8 cellular contexts compared by ENCODE assay signal in genomic region chr17:48543854-48544355, GRCh38. TPM values are rescaled to one million over a fixed set of nuclear protein-coding genes. Genes with fewer than 3 reads are reported as not detected.
A peak's percentile ranks its signal among the peaks of the same experiment; 100 is the strongest.
DNase-seq lines count a peak whose midpoint lies in the region; ATAC-seq, FAIRE-seq and TF ChIP-seq lines count a peak whose summit lies in the region.

No MANE protein-coding gene starts in this region.

- H3K4ac ChIP-seq in mesenchymal stem cell (ENCODE audit: low read depth in 1 of 2, low read length in 2 of 2) = peak overlapping the region; percentile 89 to 90

- peaks cover 25% of the 10 kb centered on the region; the same call in 1 of the 3 replicates for H3K36me3 ChIP-seq in K562 (ENCODE audit: control insufficient read depth, insufficient read depth, low read length)
- peaks cover 17 to 18% of the 10 kb centered on the region in 2 experiments for H3K36me3 ChIP-seq in mesenchymal stem cell (ENCODE audit: control insufficient read depth in 1 of 2, insufficient read depth in 2 of 2, low read depth in 1 of 2, low read length in 2 of 2)
- H3K36me3 ChIP-seq in suprapubic skin = no peaks in the 10 kb centered on the region

- H4K91ac ChIP-seq in mesenchymal stem cell (ENCODE audit: low read length) = peak overlapping the region; percentile 43

- no peaks in the 10 kb centered on the region for H4K20me1 ChIP-seq in K562 (replicated peaks; ENCODE audit: control insufficient read depth, insufficient read depth, low read length)

- H3K14ac ChIP-seq in mesenchymal stem cell (ENCODE audit: low read length in 2 of 2) = peak overlapping the region; percentile 32 to 38

- H2BK5ac ChIP-seq in mesenchymal stem cell (ENCODE audit: low read depth, low read length, poor library complexity, severe bottlenecking) = peak overlapping the region; percentile 97

- FAIRE-seq in K562 (lab: Jason Lieb, UNC) = peak; percentile 44

- H3K4me1 Mint-ChIP-seq in IgD-negative memory B cell = peaks cover 11 to 15% (median 12%) of the 10 kb centered on the region in 3 donors

- CTCF ChIA-PET in K562 (lab: Yijun Ruan, JAX; ENCODE audit: low intra/inter-chr PET ratio) = no interaction called here
- CTCF ChIA-PET in HEK293T (lab: Yijun Ruan, JAX) = interaction anchor here (0.6 to 0.7 kb wide), 2 partner anchors 19 to 681 kb away, joined by 3 read pairs; no protein-coding TSS in a partner anchor

- peak overlapping the region; percentile 93 for H3K4me3 ChIP-seq in AG10803 (ENCODE audit: low read length)
- H3K4me3 ChIP-seq in K562 = peak overlapping the region; percentile 90
- peak overlapping the region; percentile 73 to 97 for H3K4me3 ChIP-seq in mesenchymal stem cell (ENCODE audit: insufficient read depth in 1 of 2, low read depth in 1 of 2, low read length in 2 of 2)
- H3K4me3 ChIP-seq in suprapubic skin = peak overlapping the region; percentile 79

- H3K36me3 Mint-ChIP-seq in IgD-negative memory B cell = no peaks in the 10 kb centered on the region

- peak overlapping the region; percentile 95 for H3K27ac ChIP-seq in K562 (ENCODE audit: extremely low read depth, low read depth, low read length)
- peak overlapping the region; percentile 99 for H3K27ac ChIP-seq in mesenchymal stem cell (ENCODE audit: low read length, poor library complexity, severe bottlenecking)
- H3K27ac ChIP-seq in suprapubic skin = peak overlapping the region; percentile 93

- peak; percentile 17 for ATAC-seq in K562
- ATAC-seq in GM21447 (IDR thresholded peaks at IDR 0.05; ENCODE audit: unreplicated experiment) = no peak

- no peaks in the 10 kb centered on the region for H3K79me1 ChIP-seq in mesenchymal stem cell (replicated peaks; ENCODE audit: low read length, poor library complexity, severe bottlenecking)

- H3K27ac Mint-ChIP-seq in IgD-negative memory B cell = peak overlapping the region in 2 of 3 donors; percentile 8 to 94

- H3K4me2 ChIP-seq in K562 (ENCODE audit: insufficient read depth, low read length) = peak overlapping the region; percentile 81
- H3K4me2 ChIP-seq in mesenchymal stem cell (ENCODE audit: low read length, poor library complexity, severe bottlenecking) = no peak overlapping the region

- H3K9me3 ChIP-seq in K562 (replicated peaks; ENCODE audit: control insufficient read depth, insufficient read depth, low read depth, low read length) (no peaks in the 10 kb centered on the region), mesenchymal stem cell (ENCODE audit: control insufficient read depth, low read length) (no peaks in the 10 kb centered on the region), suprapubic skin (no peaks in the 10 kb centered on the region)

- no peak for TF ChIP-seq RAD21 in K562 (CRISPR knock-in tag; conservative IDR thresholded peaks at IDR 0.05 in 1 of 2, IDR thresholded peaks at IDR 0.05 in 1 of 2)

- TF ChIP-seq CTCF in AG10803 (conservative IDR thresholded peaks at IDR 0.05; ENCODE audit: low read length) = no peak
- TF ChIP-seq CTCF in K562 (IDR thresholded peaks at IDR 0.05 in 2 of 3, conservative IDR thresholded peaks at IDR 0.05 in 1 of 3; ENCODE audit: insufficient read depth in 2 of 3, low read depth in 1 of 3, low read length in 3 of 3) = no peak
- no peak for TF ChIP-seq CTCF in suprapubic skin (IDR thresholded peaks at IDR 0.05)

- peak overlapping the region in 1 of 2 experiments; percentile 39 for H2BK12ac ChIP-seq in mesenchymal stem cell (ENCODE audit: low read length in 2 of 2)

- in situ Hi-C loops in K562 (cut with MboI) = no loop called here

- H2BK120ac ChIP-seq in mesenchymal stem cell (ENCODE audit: low read depth, low read length) = peak overlapping the region; percentile 89

- peak overlapping the region; percentile 93 for H2AK5ac ChIP-seq in mesenchymal stem cell (ENCODE audit: low read length, severe bottlenecking)

- DNase-seq in AG10803 (ENCODE audit: low read depth) (no peak), K562 (ENCODE audit: extremely low read depth in 1 of 4, low spot score in 3 of 4) (peak in 1 of 4 experiments; percentile 65), mesenchymal stem cell (peak; percentile 67), suprapubic skin (ENCODE audit: low spot score in 2 of 2) (no peak), HEK293T (ENCODE audit: extremely low spot score) (no peak), NCI-H82 (lab: John Stamatoyannopoulos, UW) (no peak)

- intact Hi-C loops in K562 (cut with micrococcal nuclease) = loop anchor here (5.0 kb wide), 1 partner anchor 52 kb away; no protein-coding TSS in a partner anchor

- H3K27me3 Mint-ChIP-seq in IgD-negative memory B cell = peaks cover 54% of the 10 kb centered on the region

- H3K27me3 ChIP-seq in K562 (ENCODE audit: control insufficient read depth in 2 of 2, insufficient read depth in 2 of 2, low read length in 2 of 2) (no peaks in the 10 kb centered on the region), mesenchymal stem cell (ENCODE audit: control insufficient read depth in 1 of 2, insufficient read depth in 1 of 2, low read length in 2 of 2) (no peaks in the 10 kb centered on the region), suprapubic skin (peaks cover 4% of the 10 kb centered on the region)

- no TSS peak for BruUV-seq in K562 (replicated peaks; lab: Mats Ljungman, UMichigan)

- TF ChIP-seq POLR2A in K562 (conservative IDR thresholded peaks at IDR 0.05) = 0 out of 2 replicates have a peak, but pooled peaks have one; percentile 11
- no peak for TF ChIP-seq POLR2A in suprapubic skin (IDR thresholded peaks at IDR 0.05)

- H3K18ac ChIP-seq in mesenchymal stem cell (ENCODE audit: low read depth in 1 of 2, low read length in 2 of 2) = peak overlapping the region; percentile 96 to 97

- H2AFZ ChIP-seq in K562 (ENCODE audit: low read depth, low read length) (no peak overlapping the region), mesenchymal stem cell (ENCODE audit: low read depth, low read length) (no peak overlapping the region)

- H3K4me1 ChIP-seq in K562 (replicated peaks in 1 of 2; ENCODE audit: control insufficient read depth in 2 of 2, insufficient read depth in 2 of 2, low read length in 2 of 2) (peaks cover 21 to 42% of the 10 kb centered on the region in 2 experiments), mesenchymal stem cell (ENCODE audit: control insufficient read depth, insufficient read depth, low read depth, low read length) (peaks cover 18% of the 10 kb centered on the region), suprapubic skin (peaks cover 69% of the 10 kb centered on the region)

- WGBS in K562 (ENCODE audit: insufficient coverage, low coverage, missing lambda C conversion rate) = 0% methylated on average over 6 of the region's 20 CpGs
- WGBS in mesenchymal stem cell = 0% methylated on average over 19 of the region's 20 CpGs
- 4% methylated on average over 20 of the region's 20 CpGs for WGBS in suprapubic skin

- no peak overlapping the region for H2BK15ac ChIP-seq in mesenchymal stem cell (ENCODE audit: low read depth, poor library complexity, severe bottlenecking)

- peaks cover 84% of the 10 kb centered on the region for H3K79me2 ChIP-seq in K562 (ENCODE audit: control insufficient read depth, insufficient read depth, low read length)

- H3K4me3 Mint-ChIP-seq in IgD-negative memory B cell = peak overlapping the region; percentile 69 to 91 (median 80)

- peak overlapping the region in 1 of 2 experiments; percentile 96 for H3K23ac ChIP-seq in mesenchymal stem cell (ENCODE audit: low read length in 2 of 2)

- peak overlapping the region; percentile 13 for H4K8ac ChIP-seq in mesenchymal stem cell (ENCODE audit: low read length)

- H3K9me1 ChIP-seq in K562 (ENCODE audit: control insufficient read depth, insufficient read depth, low read length) = no peaks in the 10 kb centered on the region

- peak overlapping the region; percentile 93 to 99 for H3K9ac ChIP-seq in K562 (ENCODE audit: insufficient read depth in 1 of 2, low read depth in 2 of 2, low read length in 2 of 2)
- peak overlapping the region; percentile 100 for H3K9ac ChIP-seq in mesenchymal stem cell (ENCODE audit: low read length)

- POLR2A ChIA-PET in K562 (lab: Yijun Ruan, JAX) = interaction anchor here (0.6 kb wide), 2 partner anchors 14 to 47 kb away, joined by 3 read pairs; no protein-coding TSS in a partner anchor
- POLR2A ChIA-PET in HEK293T (lab: Yijun Ruan, JAX) = interaction anchor here (0.7 to 3.5 kb wide), 2 partner anchors 45 to 91 kb away, joined by 3 to 18 read pairs; partner anchors contain the start of gene HOXB3

- no peaks in the 10 kb centered on the region for H3K9me3 Mint-ChIP-seq in IgD-negative memory B cell

- no peak for TF ChIP-seq EP300 in K562 (IDR thresholded peaks at IDR 0.05; ENCODE audit: low read length)
- TF ChIP-seq EP300 in suprapubic skin (IDR thresholded peaks at IDR 0.05) = no peak

RNA-seq across cellular contexts. Expression of gene HOXB2, which starts 1.0 kb away (rescaled TPM):
- 0.94 TPM for polyA plus RNA-seq in IgD-negative memory B cell
- total RNA-seq in K562 (2011; cell fraction: chromatin; rRNA removed; ENCODE audit: low replicate concordance) = 18.7 and 27.7 TPM in 2 replicates
- 34.9 and 41.4 TPM in 2 replicates for total RNA-seq in K562 (2011; cell fraction: nucleolus; rRNA removed)
- total RNA-seq in K562 (2011; cell fraction: nucleoplasm; rRNA removed) = 30.6 and 32.7 TPM in 2 replicates
- 35.0 and 42.1 TPM in 2 replicates for total RNA-seq in K562 (2014; rRNA removed)
- 13.0 and 16.9 TPM in 2 replicates for total RNA-seq in K562 (2014; rRNA removed; fragmentation: Illumina TruSeq; extraction: Trizol)
- 21.2 and 22.2 TPM in 2 replicates for total RNA-seq in K562 (2015; rRNA removed; fragmentation: Illumina TruSeq; extraction: Trizol)
- total RNA-seq in K562 (2021) = 74.2 and 75.5 TPM in 2 replicates
- polyA plus RNA-seq in K562 (2011; rRNA removed) = 15.9 and 16.4 TPM in 2 replicates
- polyA plus RNA-seq in K562 (2011; cell fraction: cytosol; rRNA removed) = 24.2 and 53.7 TPM in 2 replicates
- 43.7 and 75.1 TPM in 2 replicates for polyA plus RNA-seq in K562 (2011; cell fraction: nucleus; rRNA removed)
- 50.1 and 61.9 TPM in 2 replicates for polyA plus RNA-seq in K562 (2012)
- polyA plus RNA-seq in K562 (2014; fragmentation: Illumina TruSeq; extraction: Trizol) = 32.5 and 32.6 TPM in 2 replicates
- polyA plus RNA-seq in K562 (2014; fragmentation: Nextera tagmentation; extraction: Ambion mirVana) = 1 to 10 TPM; 2.1 to 3.1 TPM
- polyA plus RNA-seq in K562 (2014; rRNA removed) = 66.4 and 97.7 TPM in 2 replicates
- 5.8 and 6.4 TPM in 2 replicates for polyA minus RNA-seq in K562 (2011; rRNA and poly(A)+ RNA removed)
- polyA minus RNA-seq in K562 (2011; cell fraction: cytosol; rRNA and poly(A)+ RNA removed) = 7.7 and 8.4 TPM in 2 replicates
- 21.1 and 32.0 TPM in 2 replicates for polyA minus RNA-seq in K562 (2011; cell fraction: nucleus; rRNA and poly(A)+ RNA removed)
- 51.3 TPM for polyA plus RNA-seq in mesenchymal stem cell (2013, experiment 1 of 2)
- 53.0 TPM for polyA plus RNA-seq in mesenchymal stem cell (2013, experiment 2 of 2)
- total RNA-seq in suprapubic skin = 10 to 100 TPM in 2 of 4 donors, 1 to 10 TPM in 2; 8.4 to 13.6 (median 9.9) TPM

RNA-seq across cellular contexts. Expression of gene HOXB1, which starts 13.1 kb away (rescaled TPM):
- polyA plus RNA-seq in IgD-negative memory B cell (not detected), K562 (2011; rRNA removed) (0.04 TPM in 1 of 2 replicates, not detected in the other), K562 (2014; fragmentation: Illumina TruSeq; extraction: Trizol) (not detected in 2 replicates), K562 (2014; fragmentation: Nextera tagmentation; extraction: Ambion mirVana) (not detected), K562 (2014; rRNA removed) (not detected in 2 replicates)
- total RNA-seq in K562 (2011; cell fraction: chromatin; rRNA removed; ENCODE audit: low replicate concordance) = not detected in 2 replicates
- not detected in 2 replicates for total RNA-seq in K562 (2011; cell fraction: nucleolus; rRNA removed)
- total RNA-seq in K562 (2011; cell fraction: nucleoplasm; rRNA removed) = not detected in 2 replicates
- total RNA-seq in K562 (2014; rRNA removed) (not detected in 2 replicates), K562 (2014; rRNA removed; fragmentation: Illumina TruSeq; extraction: Trizol) (not detected in 2 replicates), K562 (2015; rRNA removed; fragmentation: Illumina TruSeq; extraction: Trizol) (not detected in 2 replicates), K562 (2021) (not detected in 2 replicates), suprapubic skin (not detected)
- polyA plus RNA-seq in K562 (2011; cell fraction: cytosol; rRNA removed) = not detected in 2 replicates
- not detected in 2 replicates for polyA plus RNA-seq in K562 (2011; cell fraction: nucleus; rRNA removed)
- not detected in 2 replicates for polyA plus RNA-seq in K562 (2012)
- polyA minus RNA-seq in K562 (2011; rRNA and poly(A)+ RNA removed) = not detected in 2 replicates
- not detected in 2 replicates for polyA minus RNA-seq in K562 (2011; cell fraction: cytosol; rRNA and poly(A)+ RNA removed)
- polyA minus RNA-seq in K562 (2011; cell fraction: nucleus; rRNA and poly(A)+ RNA removed) = not detected in 2 replicates
- not detected for polyA plus RNA-seq in mesenchymal stem cell (2013, experiment 1 of 2)
- not detected for polyA plus RNA-seq in mesenchymal stem cell (2013, experiment 2 of 2)

RNA-seq across cellular contexts. Expression of gene HOXB4, which starts 34.2 kb away (rescaled TPM):
- 0.14 TPM for polyA plus RNA-seq in IgD-negative memory B cell
- total RNA-seq in K562 (2011; cell fraction: chromatin; rRNA removed; ENCODE audit: low replicate concordance) = 46.4 and 55.0 TPM in 2 replicates
- total RNA-seq in K562 (2011; cell fraction: nucleolus; rRNA removed) = 33.6 and 35.9 TPM in 2 replicates
- total RNA-seq in K562 (2011; cell fraction: nucleoplasm; rRNA removed) = 34.9 and 40.6 TPM in 2 replicates
- 23.9 and 26.4 TPM in 2 replicates for total RNA-seq in K562 (2014; rRNA removed)
- total RNA-seq in K562 (2014; rRNA removed; fragmentation: Illumina TruSeq; extraction: Trizol) = 10.6 and 10.8 TPM in 2 replicates
- total RNA-seq in K562 (2015; rRNA removed; fragmentation: Illumina TruSeq; extraction: Trizol) = 14.6 and 14.9 TPM in 2 replicates
- 33.2 and 34.9 TPM in 2 replicates for total RNA-seq in K562 (2021)
- 9.2 and 13.0 TPM in 2 replicates for polyA plus RNA-seq in K562 (2011; rRNA removed)
- polyA plus RNA-seq in K562 (2011; cell fraction: cytosol; rRNA removed) = 10.4 and 12.6 TPM in 2 replicates
- 44.4 and 69.1 TPM in 2 replicates for polyA plus RNA-seq in K562 (2011; cell fraction: nucleus; rRNA removed)
- 16.3 and 24.5 TPM in 2 replicates for polyA plus RNA-seq in K562 (2012)
- polyA plus RNA-seq in K562 (2014; fragmentation: Illumina TruSeq; extraction: Trizol) = 27.5 and 30.2 TPM in 2 replicates
- polyA plus RNA-seq in K562 (2014; fragmentation: Nextera tagmentation; extraction: Ambion mirVana) = 1 to 10 TPM; 1.6 to 2.6 TPM
- polyA plus RNA-seq in K562 (2014; rRNA removed) = 22.5 and 27.2 TPM in 2 replicates
- 4.4 and 4.6 TPM in 2 replicates for polyA minus RNA-seq in K562 (2011; rRNA and poly(A)+ RNA removed)
- polyA minus RNA-seq in K562 (2011; cell fraction: cytosol; rRNA and poly(A)+ RNA removed) = 5.2 and 7.6 TPM in 2 replicates
- polyA minus RNA-seq in K562 (2011; cell fraction: nucleus; rRNA and poly(A)+ RNA removed) = 14.8 and 17.5 TPM in 2 replicates
- polyA plus RNA-seq in mesenchymal stem cell (2013, experiment 1 of 2) = 5.9 TPM
- 5.9 TPM for polyA plus RNA-seq in mesenchymal stem cell (2013, experiment 2 of 2)
- total RNA-seq in suprapubic skin = 1 to 10 TPM in 3 of 4 donors, under 1 TPM in 1; 0.42 to 3.5 (median 1.0) TPM

RNA-seq across cellular contexts. Expression of gene HOXB3, which starts 46.1 kb away (rescaled TPM):
- 0.34 TPM for polyA plus RNA-seq in IgD-negative memory B cell
- total RNA-seq in K562 (2011; cell fraction: chromatin; rRNA removed; ENCODE audit: low replicate concordance) = 75.2 and 108 TPM in 2 replicates
- 47.0 and 47.2 TPM in 2 replicates for total RNA-seq in K562 (2011; cell fraction: nucleolus; rRNA removed)
- total RNA-seq in K562 (2011; cell fraction: nucleoplasm; rRNA removed) = 90.9 and 153 TPM in 2 replicates
- 11.8 and 17.2 TPM in 2 replicates for total RNA-seq in K562 (2014; rRNA removed)
- total RNA-seq in K562 (2014; rRNA removed; fragmentation: Illumina TruSeq; extraction: Trizol) = 20.2 and 21.2 TPM in 2 replicates
- 24.7 and 28.1 TPM in 2 replicates for total RNA-seq in K562 (2015; rRNA removed; fragmentation: Illumina TruSeq; extraction: Trizol)
- total RNA-seq in K562 (2021) = 22.7 and 28.3 TPM in 2 replicates
- 15.7 and 21.5 TPM in 2 replicates for polyA plus RNA-seq in K562 (2011; rRNA removed)
- polyA plus RNA-seq in K562 (2011; cell fraction: cytosol; rRNA removed) = 11.5 and 17.9 TPM in 2 replicates
- polyA plus RNA-seq in K562 (2011; cell fraction: nucleus; rRNA removed) = 93.6 and 118 TPM in 2 replicates
- polyA plus RNA-seq in K562 (2012) = 19.2 and 37.9 TPM in 2 replicates
- polyA plus RNA-seq in K562 (2014; fragmentation: Illumina TruSeq; extraction: Trizol) = 23.5 and 27.0 TPM in 2 replicates
- polyA plus RNA-seq in K562 (2014; fragmentation: Nextera tagmentation; extraction: Ambion mirVana) = 1 to 10 TPM; 2.4 to 2.5 TPM
- polyA plus RNA-seq in K562 (2014; rRNA removed) = 33.0 and 41.3 TPM in 2 replicates
- 5.3 and 9.5 TPM in 2 replicates for polyA minus RNA-seq in K562 (2011; rRNA and poly(A)+ RNA removed)
- 3.6 and 5.7 TPM in 2 replicates for polyA minus RNA-seq in K562 (2011; cell fraction: cytosol; rRNA and poly(A)+ RNA removed)
- 29.2 and 37.0 TPM in 2 replicates for polyA minus RNA-seq in K562 (2011; cell fraction: nucleus; rRNA and poly(A)+ RNA removed)
- 39.4 TPM for polyA plus RNA-seq in mesenchymal stem cell (2013, experiment 1 of 2)
- polyA plus RNA-seq in mesenchymal stem cell (2013, experiment 2 of 2) = 35.7 TPM
- 10 to 100 TPM in 1 of 4 donors, 1 to 10 TPM in 3; 2.3 to 20.8 (median 3.9) TPM for total RNA-seq in suprapubic skin

RNA-seq across cellular contexts. Expression of gene HOXB5, which starts 49.7 kb away (rescaled TPM):
- polyA plus RNA-seq in IgD-negative memory B cell (not detected), K562 (2011; rRNA removed) (0.36 and 0.87 TPM in 2 replicates), K562 (2014; fragmentation: Illumina TruSeq; extraction: Trizol) (1.4 and 1.5 TPM in 2 replicates), K562 (2014; fragmentation: Nextera tagmentation; extraction: Ambion mirVana) (under 1 TPM; 0.24 to 0.25 TPM), K562 (2014; rRNA removed) (2.7 and 3.2 TPM in 2 replicates)
- total RNA-seq in K562 (2011; cell fraction: chromatin; rRNA removed; ENCODE audit: low replicate concordance) = 4.9 and 5.1 TPM in 2 replicates
- total RNA-seq in K562 (2011; cell fraction: nucleolus; rRNA removed) = 1.8 and 2.0 TPM in 2 replicates
- total RNA-seq in K562 (2011; cell fraction: nucleoplasm; rRNA removed) = 2.4 and 3.7 TPM in 2 replicates
- total RNA-seq in K562 (2014; rRNA removed) (0.27 and 0.57 TPM in 2 replicates), K562 (2014; rRNA removed; fragmentation: Illumina TruSeq; extraction: Trizol) (0.38 and 0.65 TPM in 2 replicates), K562 (2015; rRNA removed; fragmentation: Illumina TruSeq; extraction: Trizol) (0.75 and 0.80 TPM in 2 replicates), K562 (2021) (2.4 and 2.6 TPM in 2 replicates), suprapubic skin (under 1 TPM in 2 of 4 donors, not detected in 2; 0.72 to 0.80 TPM)
- 0.36 and 0.52 TPM in 2 replicates for polyA plus RNA-seq in K562 (2011; cell fraction: cytosol; rRNA removed)
- polyA plus RNA-seq in K562 (2011; cell fraction: nucleus; rRNA removed) = 3.7 TPM in 2 replicates
- polyA plus RNA-seq in K562 (2012) = 2.9 and 6.4 TPM in 2 replicates
- 0.11 and 0.15 TPM in 2 replicates for polyA minus RNA-seq in K562 (2011; rRNA and poly(A)+ RNA removed)
- 0.38 and 0.82 TPM in 2 replicates for polyA minus RNA-seq in K562 (2011; cell fraction: cytosol; rRNA and poly(A)+ RNA removed)
- 0.54 and 1.1 TPM in 2 replicates for polyA minus RNA-seq in K562 (2011; cell fraction: nucleus; rRNA and poly(A)+ RNA removed)
- polyA plus RNA-seq in mesenchymal stem cell (2013, experiment 1 of 2) = 15.0 TPM
- 14.1 TPM for polyA plus RNA-seq in mesenchymal stem cell (2013, experiment 2 of 2)
